ENCODE assay signal across 17 cellular contexts in genomic region chr17:57211543-57211942, GRCh38. TPM values are rescaled to one million over a fixed set of nuclear protein-coding genes. Genes with fewer than 3 reads are reported as not detected.
DNase-seq lines count a peak whose midpoint lies in the region; ATAC-seq and TF ChIP-seq lines count a peak whose summit lies in the region.
"Had no signal": no experiment of that assay in that cellular context is flagged by ENCODE, and none has a peak within 500 bp of the region (broad histone marks: within the 10 kb centered on the region; RNA-seq: fewer than 3 reads in every experiment).

No MANE protein-coding gene starts in this region.

- no peaks in the 10 kb centered on the region for H3K4me1 ChIP-seq in HEK293 (ENCODE audit: control insufficient read depth, insufficient read depth, low read length)
- H3K4me1 ChIP-seq in ovary (ENCODE audit: insufficient read depth): no peaks in the 10 kb centered on the region
- H3K4me1 ChIP-seq: lower lobe of right lung had no signal

- peaks cover 0 to 24% (median 8%) of the 10 kb centered on the region in 9 donors for H3K9me3 Mint-ChIP-seq in naive thymus-derived CD8-positive, alpha-beta T cell

- no peaks in the 10 kb centered on the region for H3K27me3 ChIP-seq in ovary

- no peak for TF ChIP-seq POLR2A in ovary (IDR thresholded peaks at IDR 0.05)

- H3K36me3 ChIP-seq in HEK293 (ENCODE audit: control insufficient read depth in 2 of 2, insufficient read depth in 1 of 2, low read length in 2 of 2) (no peaks in the 10 kb centered on the region), ovary (no peaks in the 10 kb centered on the region)
- H3K36me3 ChIP-seq: lower lobe of right lung had no signal

- no peak for ATAC-seq in naive thymus-derived CD8-positive, alpha-beta T cell
- ATAC-seq in HG03520 (IDR thresholded peaks at IDR 0.05; ENCODE audit: unreplicated experiment): no peak
- ATAC-seq: activated CD8-positive, alpha-beta T cell treated with anti-CD3 and anti-CD28 coated beads, Interleukin-2, amount 10 ng/mL, durations not matched to agents 7 days and 5 days; lower lobe of right lung had no signal

- intact Hi-C loops in ovary (cut with DNase I): no loop called here

- WGBS in ovary, 3 donors: 61 to 72% (median 65%) methylated on average over 4 of the region's 4 CpGs

- TF ChIP-seq EP300 in ovary (IDR thresholded peaks at IDR 0.05): no peak

- H3K27ac ChIP-seq in HEK293 (ENCODE audit: extremely low read depth, low read depth, low read length) (no peak overlapping the region), ovary (no peak overlapping the region)
- H3K27ac ChIP-seq: lower lobe of right lung, skin epidermis had no signal

- DNase-seq in AG08396 (ENCODE audit: low spot score) (peak; percentile 22), RKO (ENCODE audit: low spot score) (peak; percentile 57), foreskin fibroblast (peak; percentile 59 to 62), ovary (no peak), NCI-H446 (lab: John Stamatoyannopoulos, UW) (no peak)
- no peak for DNase-seq in naive thymus-derived CD8-positive, alpha-beta T cell
- DNase-seq: activated CD8-positive, alpha-beta T cell treated with anti-CD3 and anti-CD28 coated beads, Interleukin-2, amount 10 ng/mL, durations not matched to agents 7 days and 5 days; activated effector memory CD4-positive, alpha-beta T cell treated with anti-CD3 and anti-CD28 coated beads, Interleukin-2, amount 50 U/mL, for 16 hours; hippocampal formation; Karpas-422; lower lobe of right lung; NCI-H2171 treated with DMSO at 0.1 percent for 48 hours had no signal

- peaks cover 2 to 14% (median 6%) of the 10 kb centered on the region in 5 donors for H3K27me3 Mint-ChIP-seq in naive thymus-derived CD8-positive, alpha-beta T cell

- CTCF ChIA-PET in HEK293 (lab: Yijun Ruan, JAX): interaction anchor here (0.6 to 1.6 kb wide), 4 partner anchors 9 to 572 kb away, joined by 3 to 7 read pairs (median 4); no protein-coding TSS in a partner anchor

- H3K4me1 Mint-ChIP-seq in naive thymus-derived CD8-positive, alpha-beta T cell: peaks cover 0 to 3% (median 0%) of the 10 kb centered on the region in 4 donors

- POLR2A ChIA-PET in HEK293 (lab: Yijun Ruan, JAX): no interaction called here
- POLR2A ChIA-PET in naive thymus-derived CD8-positive, alpha-beta T cell (lab: Charles Lee): no interaction called here

- no peak overlapping the region for H3K4me3 Mint-ChIP-seq in naive thymus-derived CD8-positive, alpha-beta T cell
- H3K4me3 Mint-ChIP-seq: activated CD8-positive, alpha-beta T cell treated with anti-CD3 and anti-CD28 coated beads, Interleukin-2, amount 10 ng/mL, durations not matched to agents 7 days and 5 days; endodermal cell; stimulated activated naive CD8-positive, alpha-beta T cell treated with anti-CD3 and anti-CD28 coated beads, Interleukin-15, Interleukin-2, amounts not matched to agents 100 ng/mL and 50 ng/mL, for 24 hours had no signal

- H3K36me3 Mint-ChIP-seq in naive thymus-derived CD8-positive, alpha-beta T cell: peaks cover 0 to 28% (median 9%) of the 10 kb centered on the region in 3 donors

- H3K9me3 ChIP-seq in HEK293 (ENCODE audit: control insufficient read depth, insufficient read depth, low read depth, low read length): no peaks in the 10 kb centered on the region
- no peaks in the 10 kb centered on the region for H3K9me3 ChIP-seq in ovary
- H3K9me3 ChIP-seq: lower lobe of right lung had no signal

- no peak overlapping the region for H3K27ac Mint-ChIP-seq in naive thymus-derived CD8-positive, alpha-beta T cell
- H3K27ac Mint-ChIP-seq: activated CD8-positive, alpha-beta T cell treated with anti-CD3 and anti-CD28 coated beads, Interleukin-2, amount 10 ng/mL, durations not matched to agents 7 days and 5 days; endodermal cell; stimulated activated naive CD8-positive, alpha-beta T cell treated with anti-CD3 and anti-CD28 coated beads, Interleukin-15, Interleukin-2, amounts not matched to agents 100 ng/mL and 50 ng/mL, for 24 hours had no signal

- TF ChIP-seq CTCF in HEK293 (tag by site-specific recombination; IDR thresholded peaks at IDR 0.05): no peak
- TF ChIP-seq CTCF in foreskin fibroblast (IDR thresholded peaks at IDR 0.05; ENCODE audit: low read depth, low read length): no peak
- no peak for TF ChIP-seq CTCF in ovary (IDR thresholded peaks at IDR 0.05)

- H3K4me3 ChIP-seq in HEK293 (ENCODE audit: low read depth, low read length) (no peak overlapping the region), foreskin fibroblast (ENCODE audit: low read depth in 1 of 2, low read length in 2 of 2) (no peak overlapping the region), ovary (no peak overlapping the region)
- H3K4me3 ChIP-seq: lower lobe of right lung, skin epidermis had no signal

TF ChIP-seq in HEK293, 187 proteins besides CTCF, POLR2A, EP300 and RAD21:
- no peak for TF ChIP-seq ZNF211 (tag by site-specific recombination; IDR thresholded peaks at IDR 0.05; ENCODE audit: low read depth)
- TF ChIP-seq ZNF558 (tag by site-specific recombination; IDR thresholded peaks at IDR 0.05): no peak
- peak; percentile 74 for TF ChIP-seq ZNF398 (tag by site-specific recombination; IDR thresholded peaks at IDR 0.05)
- TF ChIP-seq ZNF629 (tag by site-specific recombination; IDR thresholded peaks at IDR 0.05): peak; percentile 32
- TF ChIP-seq ZNF223 (tag by site-specific recombination; IDR thresholded peaks at IDR 0.05): no peak
- TF ChIP-seq ZNF600 (tag by site-specific recombination; IDR thresholded peaks at IDR 0.05): peak; percentile 89
- no peak for TF ChIP-seq ZNF354C (tag by site-specific recombination; IDR thresholded peaks at IDR 0.05; ENCODE audit: borderline replicate concordance, low read depth)
- no peak for TF ChIP-seq ZNF221 (tag by site-specific recombination; IDR thresholded peaks at IDR 0.05; ENCODE audit: borderline replicate concordance)
- TF ChIP-seq ZNF639 (tag by site-specific recombination; IDR thresholded peaks at IDR 0.05): no peak
- TF ChIP-seq ZNF341 (tag by site-specific recombination; IDR thresholded peaks at IDR 0.05; ENCODE audit: low read depth): no peak

RNA-seq across cellular contexts. Expression of gene MSI2, which starts 44.8 kb away (rescaled TPM):
- total RNA-seq in ovary: 100 to 1,000 TPM; 110 to 199 (median 149) TPM
- 100 to 1,000 TPM in 1 of 2 donors, 10 to 100 TPM in 1; 43.1 to 105 TPM for polyA plus RNA-seq in ovary
- 100 to 1,000 TPM; 122 to 136 TPM for total RNA-seq in naive thymus-derived CD8-positive, alpha-beta T cell
- polyA plus RNA-seq in naive thymus-derived CD8-positive, alpha-beta T cell: 1 to 10 TPM; 2.5 to 4.9 (median 3.8) TPM

Comparison
In these comparisons a context has a peak if more than half of its experiments do, and no peak if none do; other contexts are left out.
1. DNase-seq: peak in AG08396 (single experiment), RKO (single experiment) and foreskin fibroblast (2 of 2); none in ovary (0 of 5), naive thymus-derived CD8-positive, alpha-beta T cell (0 of 10) and NCI-H446 (0 of 2).